11 cellular contexts compared by ENCODE assay signal in the genomic region with DNA sequence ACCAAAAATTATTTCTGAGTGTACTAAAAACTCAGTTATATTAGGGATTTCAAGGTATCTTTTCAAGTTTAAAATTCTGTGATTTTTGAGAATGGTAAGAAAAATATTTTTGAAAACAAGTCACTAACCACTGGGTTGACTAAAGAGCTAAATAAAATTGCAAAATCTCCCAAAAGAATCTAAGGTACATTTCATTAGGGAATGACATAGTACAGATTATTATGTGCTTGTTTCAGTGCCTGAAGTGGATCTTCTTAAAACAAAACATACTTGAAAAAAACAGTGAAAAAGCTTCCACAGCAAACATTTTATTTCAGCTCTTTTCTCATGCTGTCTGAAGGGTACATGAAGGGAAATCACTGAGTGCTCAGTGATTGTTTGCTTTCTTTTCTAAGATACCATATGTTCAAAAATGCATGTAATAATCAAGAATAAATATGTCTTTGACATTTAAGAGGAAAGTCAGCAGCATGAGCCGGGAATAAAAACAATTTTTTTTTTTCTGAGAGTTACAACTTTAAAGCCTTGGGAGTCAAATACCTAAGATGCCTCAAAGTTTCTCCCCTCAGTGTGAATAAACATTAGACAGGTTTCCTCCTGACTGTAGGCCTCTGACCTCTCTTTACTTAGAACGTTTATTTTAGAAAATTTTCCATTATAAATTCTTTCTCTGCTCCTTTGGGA.
DNase-seq lines count a peak whose midpoint lies in the region; ATAC-seq and TF ChIP-seq lines count a peak whose summit lies in the region.
"Had no signal": no experiment of that assay in that cellular context is flagged by ENCODE, and none has a peak within 500 bp of the region (broad histone marks: within the 10 kb centered on the region; RNA-seq: fewer than 3 reads in every experiment).

No MANE protein-coding gene starts in this region.

- DNase-seq in AG08396 (ENCODE audit: low spot score) (peak; percentile 4), SK-N-SH (no peak), pons (ENCODE audit: low spot score) (peak; percentile 11), NOMO-1 treated with DMSO at 0.1 percent for 48 hours (lab: John Stamatoyannopoulos, UW; ENCODE audit: unreplicated experiment) (no peak)
- DNase-seq: Kasumi-1, NCI-H510A treated with DMSO at 0.1 percent for 48 hours, posterior cingulate gyrus had no signal

- H3K4me3 ChIP-seq in SK-N-SH (ENCODE audit: low read depth in 2 of 2, low read length in 1 of 2) = no peak overlapping the region
- H3K4me3 ChIP-seq in gastroesophageal sphincter = no peak overlapping the region

- peak; percentile 80 for ATAC-seq in gastroesophageal sphincter
- no peak for ATAC-seq in GM18519 (IDR thresholded peaks at IDR 0.05; ENCODE audit: low FRiP score, unreplicated experiment)
- ATAC-seq in HG03457 (IDR thresholded peaks at IDR 0.05; ENCODE audit: unreplicated experiment) = no peak
- no peak for ATAC-seq in GM21786 (IDR thresholded peaks at IDR 0.05; ENCODE audit: unreplicated experiment)

- no peak for TF ChIP-seq CTCF in SK-N-SH (IDR thresholded peaks at IDR 0.05)
- no peak for TF ChIP-seq CTCF in gastroesophageal sphincter (IDR thresholded peaks at IDR 0.05)

- H3K9me3 ChIP-seq in SK-N-SH (no peaks in the 10 kb centered on the region), gastroesophageal sphincter (no peaks in the 10 kb centered on the region)

- H3K27me3 ChIP-seq in SK-N-SH (ENCODE audit: insufficient read depth) = no peaks in the 10 kb centered on the region
- no peaks in the 10 kb centered on the region for H3K27me3 ChIP-seq in gastroesophageal sphincter

- H4K20me1 ChIP-seq in SK-N-SH (ENCODE audit: insufficient read depth) = no peaks in the 10 kb centered on the region

- H3K36me3 ChIP-seq in SK-N-SH (replicated peaks in 1 of 2; ENCODE audit: control insufficient read depth in 1 of 2, insufficient read depth in 2 of 2, low read length in 1 of 2) (no peaks in the 10 kb centered on the region), gastroesophageal sphincter (no peaks in the 10 kb centered on the region)

- H3K9ac ChIP-seq in SK-N-SH = peak overlapping the region; percentile 22

- CTCF ChIA-PET in SK-N-SH (lab: Yijun Ruan, JAX) = interaction anchor here (0.9 kb wide), 1 partner anchor 8 kb away, joined by 3 read pairs; no protein-coding TSS in a partner anchor

- H3K4me2 ChIP-seq in SK-N-SH = peak overlapping the region; percentile 21; the same call in 1 of the 2 replicates

- TF ChIP-seq RAD21 in SK-N-SH (IDR thresholded peaks at IDR 0.05; ENCODE audit: low read length) = no peak

- no peaks in the 10 kb centered on the region for H3K79me2 ChIP-seq in SK-N-SH (ENCODE audit: insufficient read depth)

- WGBS in SK-N-SH (ENCODE audit: low lambda C conversion rate) = 48% methylated on average over 2 of the region's 2 CpGs
- 0 to 7% methylated on average over 1 to 2 of the region's 2 CpGs for WGBS in gastroesophageal sphincter (ENCODE audit: low coverage in 1 of 2), 2 donors

- TF ChIP-seq EP300 in SK-N-SH (IDR thresholded peaks at IDR 0.05; ENCODE audit: borderline replicate concordance in 1 of 2, low read depth in 1 of 2, low read length in 1 of 2) (no peak), gastroesophageal sphincter (IDR thresholded peaks at IDR 0.05) (no peak)

- H3K4me1 ChIP-seq in SK-N-SH (ENCODE audit: control insufficient read depth in 1 of 2, insufficient read depth in 2 of 2, low read depth in 1 of 2, low read length in 1 of 2) = peaks cover 5% of the 10 kb centered on the region in 2 experiments; a peak in 1 of 4 replicates
- peaks cover 8 to 36% (median 9%) of the 10 kb centered on the region in 3 donors for H3K4me1 ChIP-seq in gastroesophageal sphincter

- peaks cover 21% of the 10 kb centered on the region for H3F3A ChIP-seq in SK-N-SH (replicated peaks; ENCODE audit: insufficient read depth)

- no peak for TF ChIP-seq POLR2A in gastroesophageal sphincter (IDR thresholded peaks at IDR 0.05)

- POLR2A ChIA-PET in SK-N-SH (lab: Yijun Ruan, JAX) = no interaction called here

- H3K27ac ChIP-seq in SK-N-SH (ENCODE audit: low read depth in 2 of 2, low read length in 1 of 2) (peak overlapping the region; percentile 67 to 70), gastroesophageal sphincter (peak overlapping the region; percentile 71 to 79 (median 78))

- H2AFZ ChIP-seq in SK-N-SH (ENCODE audit: low read depth) = peak overlapping the region; percentile 85; the same call in 1 of the 2 replicates

- H3K9me2 ChIP-seq in SK-N-SH = no peaks in the 10 kb centered on the region

TF ChIP-seq in SK-N-SH, 30 proteins besides CTCF, POLR2A, EP300 and RAD21:
- TF ChIP-seq FOSL2 (IDR thresholded peaks at IDR 0.05; ENCODE audit: borderline replicate concordance, low read depth) = no peak

Comparison
In these comparisons a context has a peak if more than half of its experiments do, and no peak if none do; other contexts are left out.
1. DNase-seq: peak in AG08396 (single experiment) and pons (single experiment); none in SK-N-SH (single experiment) and NOMO-1 treated with DMSO at 0.1 percent for 48 hours (single experiment).